Comparison of ENCODE assay signal across 13 cellular contexts in genomic region chr6:10033223-10033829, GRCh38.
DNase-seq lines count a peak whose midpoint lies in the region; ATAC-seq and TF ChIP-seq lines count a peak whose summit lies in the region.
"Had no signal": no experiment of that assay in that cellular context is flagged by ENCODE, and none has a peak within 500 bp of the region (broad histone marks: within the 10 kb centered on the region; RNA-seq: fewer than 3 reads in every experiment).

No MANE protein-coding gene starts in this region.

- H3K36me3 ChIP-seq in A673 (ENCODE audit: insufficient read depth, low read length, poor library complexity, severe bottlenecking) = no peaks in the 10 kb centered on the region

- no TSS peak for BruUV-seq in A673 (replicated peaks; lab: Mats Ljungman, UMichigan)

- peaks cover 10% of the 10 kb centered on the region for H3K4me1 ChIP-seq in A673 (ENCODE audit: insufficient read depth, low read length, poor library complexity, severe bottlenecking)
- H3K4me1 ChIP-seq: parathyroid adenoma, testis had no signal

- H3K36me3 Mint-ChIP-seq in activated naive CD4-positive, alpha-beta T cell treated with anti-CD3 and anti-CD28 coated beads for 36 hours (ENCODE audit: low read depth) = no peaks in the 10 kb centered on the region
- H3K36me3 Mint-ChIP-seq: brain had no signal

- H3K27ac ChIP-seq in A673 (ENCODE audit: low read depth, low read length, poor library complexity, severe bottlenecking) = no peak overlapping the region
- H3K27ac ChIP-seq: parathyroid adenoma, testis had no signal

- CTCF ChIA-PET in A673 (lab: Charles Lee) = no interaction called here
- CTCF ChIA-PET in activated naive CD4-positive, alpha-beta T cell treated with anti-CD3 and anti-CD28 coated beads for 36 hours (lab: Charles Lee) = interaction anchor here (0.6 to 0.9 kb wide), 2 partner anchors 49 to 402 kb away, joined by 3 to 5 read pairs; no protein-coding TSS in a partner anchor

- H3K9me3 ChIP-seq in A673 (ENCODE audit: low read depth, low read length, poor library complexity, severe bottlenecking) = no peaks in the 10 kb centered on the region
- H3K9me3 ChIP-seq: testis had no signal

- H3K9me3 Mint-ChIP-seq in activated naive CD4-positive, alpha-beta T cell treated with anti-CD3 and anti-CD28 coated beads for 36 hours = no peaks in the 10 kb centered on the region

- no peak overlapping the region for H3K27ac Mint-ChIP-seq in activated naive CD4-positive, alpha-beta T cell treated with anti-CD3 and anti-CD28 coated beads for 36 hours

- no peak overlapping the region for H3K4me3 Mint-ChIP-seq in activated naive CD4-positive, alpha-beta T cell treated with anti-CD3 and anti-CD28 coated beads for 36 hours
- H3K4me3 Mint-ChIP-seq: brain had no signal

- DNase-seq in A673 (ENCODE audit: low spot score) (peak; percentile 60), HT-29 (ENCODE audit: low spot score) (peak; percentile 3), NCI-H748 treated with DMSO at 0.1 percent for 48 hours (lab: John Stamatoyannopoulos, UW) (peak; percentile 84), glomerular visceral epithelial cell (ENCODE audit: extremely low spot score) (peak; percentile 73), 8988T (no peak)
- no peak for DNase-seq in activated naive CD4-positive, alpha-beta T cell treated with anti-CD3 and anti-CD28 coated beads for 36 hours
- DNase-seq in activated CD8-positive, alpha-beta memory T cell treated with anti-CD3 and anti-CD28 coated beads, Interleukin-2, amount 50 U/mL, for 48 hours = no peak
- DNase-seq: left colon, NCI-H446, testis had no signal

- H3K27me3 ChIP-seq in A673 (replicated peaks; ENCODE audit: insufficient read depth, low read depth, low read length, poor library complexity) = no peaks in the 10 kb centered on the region
- H3K27me3 ChIP-seq: testis had no signal

- POLR2A ChIA-PET in A673 (lab: Charles Lee; ENCODE audit: low non-redundant PET) = no interaction called here

- TF ChIP-seq CTCF in A673 (conservative IDR thresholded peaks at IDR 0.05; ENCODE audit: low read depth, low read length) = no peak

- no peak overlapping the region for H3K4me3 ChIP-seq in A673 (ENCODE audit: low read depth, low read length, poor library complexity, severe bottlenecking)
- H3K4me3 ChIP-seq: testis had no signal

- intact Hi-C loops in A673 (cut with micrococcal nuclease; ENCODE audit: unreplicated experiment) = no loop called here
- intact Hi-C loops in activated naive CD4-positive, alpha-beta T cell treated with anti-CD3 and anti-CD28 coated beads for 36 hours (cut with micrococcal nuclease) = no loop called here

- no peaks in the 10 kb centered on the region for H3K4me1 Mint-ChIP-seq in activated naive CD4-positive, alpha-beta T cell treated with anti-CD3 and anti-CD28 coated beads for 36 hours (ENCODE audit: low read depth)

- peaks cover 2% of the 10 kb centered on the region for H3K27me3 Mint-ChIP-seq in activated naive CD4-positive, alpha-beta T cell treated with anti-CD3 and anti-CD28 coated beads for 36 hours (ENCODE audit: low read depth)
- H3K27me3 Mint-ChIP-seq: brain had no signal

- ATAC-seq in GM21825 (IDR thresholded peaks at IDR 0.05; ENCODE audit: unreplicated experiment) = no peak
- ATAC-seq: left colon had no signal

Comparison
In these comparisons a context has a peak if more than half of its experiments do, and no peak if none do; other contexts are left out.
1. DNase-seq: peak in A673 (single experiment), HT-29 (single experiment), NCI-H748 treated with DMSO at 0.1 percent for 48 hours (single experiment) and glomerular visceral epithelial cell (single experiment); none in activated naive CD4-positive, alpha-beta T cell treated with anti-CD3 and anti-CD28 coated beads for 36 hours (single experiment), activated CD8-positive, alpha-beta memory T cell treated with anti-CD3 and anti-CD28 coated beads, Interleukin-2, amount 50 U/mL, for 48 hours (single experiment) and 8988T (single experiment).